ENCODE assay signal across 20 cellular contexts in the genomic region with DNA sequence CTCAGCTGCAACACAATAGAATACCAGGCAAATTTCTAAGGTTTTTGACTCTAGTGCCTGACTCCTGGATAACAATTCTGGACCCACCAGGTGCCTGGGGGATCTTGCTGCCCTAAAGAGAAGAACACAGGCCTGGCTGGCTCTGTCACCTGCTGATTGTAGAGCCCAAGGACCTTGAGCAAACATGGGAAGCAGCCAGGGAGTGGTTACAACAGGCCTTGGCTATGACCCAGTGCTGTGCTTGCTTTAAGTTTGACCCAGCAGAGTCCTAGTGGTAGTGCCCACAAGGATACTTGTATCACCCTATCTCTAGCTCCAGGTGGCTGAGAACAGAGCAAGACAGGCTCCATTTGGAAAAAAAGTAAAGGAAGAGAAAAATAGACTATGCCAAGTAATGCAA.
"Had no signal": no experiment of that assay in that cellular context is flagged by ENCODE, and none has a peak within 500 bp of the region (broad histone marks: within the 10 kb centered on the region; RNA-seq: fewer than 3 reads in every experiment).

No MANE protein-coding gene starts in this region.

- ATAC-seq: Panc1, PC-3 had no signal

- H3K9ac ChIP-seq: SK-N-SH had no signal

- H3K9me3 ChIP-seq: MG63, SK-N-SH had no signal

- H3K27me3 ChIP-seq: MG63 had no signal

- H3K27ac ChIP-seq: RWPE1 had no signal

- H3K4me3 ChIP-seq: MG63 had no signal

- H3K36me3 ChIP-seq: MG63 had no signal

- DNase-seq: KBM-7, MG63, NCI-H1092, NCI-H1105 treated with DMSO at 0.1 percent for 48 hours, NCI-H1417 treated with DMSO at 0.1 percent for 48 hours, NCI-H146, NCI-H1694 treated with DMSO at 0.1 percent for 48 hours, NCI-H1930, NCI-H2171 treated with DMSO at 0.1 percent for 48 hours, NCI-H345, NCI-H446 treated with DMSO at 0.1 percent for 48 hours, NCI-H524 treated with DMSO at 0.1 percent for 48 hours, NCI-H69, NCI-H774, PC-3, SHP77, SK-N-SH, T-helper 1 cell had no signal
